ENCODE assay signal across 8 cellular contexts in the genomic region with DNA sequence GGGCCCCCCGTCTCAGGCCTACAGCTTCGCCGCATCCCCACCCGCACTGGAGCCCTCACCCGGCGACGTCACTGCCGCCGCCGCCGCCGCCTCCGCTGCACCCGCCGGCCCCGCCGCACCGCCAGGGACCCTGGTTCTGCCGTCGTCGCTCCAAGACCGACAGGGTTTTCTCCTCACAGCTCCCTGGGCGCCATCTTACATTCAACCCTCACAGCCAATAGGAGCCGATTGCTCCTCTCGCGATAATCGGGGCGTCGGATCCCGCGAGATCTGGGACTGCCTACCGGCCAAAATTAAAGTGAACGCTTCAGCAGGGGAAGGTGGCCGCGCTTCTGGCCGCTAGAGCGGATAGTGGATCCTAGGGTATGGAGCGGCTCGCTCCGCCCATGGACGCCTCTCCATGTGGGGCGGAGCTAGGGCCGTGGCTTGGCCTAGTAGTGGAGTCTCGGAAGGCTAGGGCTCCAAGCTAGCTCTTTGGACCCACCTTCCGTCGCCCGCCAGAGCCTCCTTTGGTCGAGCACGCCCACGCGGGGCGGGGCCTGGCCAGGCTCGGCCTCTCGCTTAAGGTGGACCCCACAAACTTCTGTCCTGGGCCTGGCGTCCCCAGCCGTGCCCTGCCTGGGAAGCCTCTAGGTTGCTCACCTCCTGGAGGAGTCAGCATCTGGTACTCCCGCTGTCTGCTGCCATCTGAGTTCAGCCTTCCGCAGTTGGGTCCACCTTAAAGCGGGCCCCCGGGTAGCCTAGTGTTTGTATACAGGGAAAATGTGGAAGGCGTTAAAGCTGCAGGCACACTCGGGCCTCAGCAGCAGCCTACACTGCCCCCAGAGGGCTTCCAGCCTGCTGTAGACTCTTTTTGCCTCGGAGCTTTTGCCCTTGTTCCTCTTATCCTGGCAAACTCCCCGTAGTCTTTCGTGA. TPM values are rescaled to one million over a fixed set of nuclear protein-coding genes. Genes with fewer than 3 reads are reported as not detected.
A peak's percentile ranks its signal among the peaks of the same experiment; 100 is the strongest.
DNase-seq lines count a peak whose midpoint lies in the region; ATAC-seq and TF ChIP-seq lines count a peak whose summit lies in the region.

A gene with protein sequence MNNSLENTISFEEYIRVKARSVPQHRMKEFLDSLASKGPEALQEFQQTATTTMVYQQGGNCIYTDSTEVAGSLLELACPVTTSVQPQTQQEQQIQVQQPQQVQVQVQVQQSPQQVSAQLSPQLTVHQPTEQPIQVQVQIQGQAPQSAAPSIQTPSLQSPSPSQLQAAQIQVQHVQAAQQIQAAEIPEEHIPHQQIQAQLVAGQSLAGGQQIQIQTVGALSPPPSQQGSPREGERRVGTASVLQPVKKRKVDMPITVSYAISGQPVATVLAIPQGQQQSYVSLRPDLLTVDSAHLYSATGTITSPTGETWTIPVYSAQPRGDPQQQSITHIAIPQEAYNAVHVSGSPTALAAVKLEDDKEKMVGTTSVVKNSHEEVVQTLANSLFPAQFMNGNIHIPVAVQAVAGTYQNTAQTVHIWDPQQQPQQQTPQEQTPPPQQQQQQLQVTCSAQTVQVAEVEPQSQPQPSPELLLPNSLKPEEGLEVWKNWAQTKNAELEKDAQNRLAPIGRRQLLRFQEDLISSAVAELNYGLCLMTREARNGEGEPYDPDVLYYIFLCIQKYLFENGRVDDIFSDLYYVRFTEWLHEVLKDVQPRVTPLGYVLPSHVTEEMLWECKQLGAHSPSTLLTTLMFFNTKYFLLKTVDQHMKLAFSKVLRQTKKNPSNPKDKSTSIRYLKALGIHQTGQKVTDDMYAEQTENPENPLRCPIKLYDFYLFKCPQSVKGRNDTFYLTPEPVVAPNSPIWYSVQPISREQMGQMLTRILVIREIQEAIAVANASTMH (minus strand): TSS at position 219 of the 915 bp plus-strand sequence. CDS start 17,054 bp downstream, outside the sequence.

- H3K27me3 Mint-ChIP-seq in naive B cell = no peaks in the 10 kb centered on the region
- no peaks in the 10 kb centered on the region for H3K27me3 Mint-ChIP-seq in stimulated activated memory B cell treated with anti-CD40 and anti-IgM and Interleukin-4, amounts not matched to agents 10 μg/mL and 1 μg/mL and 100 μg/mL, for 72 hours

- H3K4me1 Mint-ChIP-seq in naive B cell = peaks cover 15 to 46% (median 38%) of the 10 kb centered on the region in 3 donors
- peaks cover 46% of the 10 kb centered on the region for H3K4me1 Mint-ChIP-seq in stimulated activated memory B cell treated with anti-CD40 and anti-IgM and Interleukin-4, amounts not matched to agents 10 μg/mL and 1 μg/mL and 100 μg/mL, for 72 hours

- peak; percentile 74 to 78 for ATAC-seq in naive B cell (ENCODE audit: low read depth in 2 of 2)
- peak; percentile 91 for ATAC-seq in stimulated activated memory B cell treated with anti-CD40 and anti-IgM and Interleukin-4, amounts not matched to agents 10 μg/mL and 1 μg/mL and 100 μg/mL, for 72 hours

- H3K36me3 ChIP-seq in GM23248 (ENCODE audit: low read depth) (peaks cover 7% of the 10 kb centered on the region; the same call in 1 of the 2 replicates), esophagus squamous epithelium (peaks cover 12 to 60% (median 16%) of the 10 kb centered on the region in 3 donors)

- in situ Hi-C loops in GM23248 (cut with MboI) = no loop called here

- intact Hi-C loops in esophagus squamous epithelium (cut with DNase I) = loop anchor here (10.0 kb wide), 1 partner anchor 69 kb away; a partner anchor contains a TSS

- peak within 1 kb of the TSS; percentile 80 for H3K4me2 ChIP-seq in GM23248 (ENCODE audit: unreplicated experiment)

- H3K36me3 Mint-ChIP-seq in naive B cell = peaks cover 0 to 1% of the 10 kb centered on the region in 2 donors
- H3K36me3 Mint-ChIP-seq in stimulated activated memory B cell treated with anti-CD40 and anti-IgM and Interleukin-4, amounts not matched to agents 10 μg/mL and 1 μg/mL and 100 μg/mL, for 72 hours = peaks cover 15% of the 10 kb centered on the region

- H3K79me2 ChIP-seq in GM23248 (ENCODE audit: insufficient read depth) = peaks cover 42% of the 10 kb centered on the region

- TF ChIP-seq POLR2A in esophagus squamous epithelium (IDR thresholded peaks at IDR 0.05) = peak in 3 of 4 donors; percentile 62 to 87 (median 64)

- H3F3A ChIP-seq in GM23248 (ENCODE audit: insufficient read depth) = peaks cover 34% of the 10 kb centered on the region

- no peaks in the 10 kb centered on the region for H3K9me2 ChIP-seq in GM23248 (ENCODE audit: insufficient read depth)

- H3K4me3 Mint-ChIP-seq in naive B cell = peak within 1 kb of the TSS; percentile 89 to 99 (median 96)
- H3K4me3 Mint-ChIP-seq in stimulated activated memory B cell treated with anti-CD40 and anti-IgM and Interleukin-4, amounts not matched to agents 10 μg/mL and 1 μg/mL and 100 μg/mL, for 72 hours = peak within 1 kb of the TSS; percentile 85

- WGBS in GM23248 (ENCODE audit: low coverage in 1 of 2, low lambda C conversion rate in 2 of 2, missing lambda C conversion rate in 2 of 2), 2 experiments = 1 to 2% methylated on average over 49 to 60 of the region's 65 CpGs
- WGBS in esophagus squamous epithelium, 2 donors = 1 to 5% methylated on average over 6 to 17 of the region's 65 CpGs

- DNase-seq in EH (ENCODE audit: low read depth) (peak; percentile 99), GM23248 (peak; percentile 99), Kasumi-1 (lab: John Stamatoyannopoulos, UW) (peak; percentile 98 to 99), RKO (ENCODE audit: low spot score) (peak; percentile 98), activated T-helper 1 cell treated with Interleukin-2 at 50 U/mL for 16 hours (ENCODE audit: low read depth) (peak; percentile 86), esophagus squamous epithelium (lab: John Stamatoyannopoulos, UW) (peak; percentile 97), naive B cell (peak; percentile 97)

- peak within 1 kb of the TSS; percentile 93 to 98 (median 96) for H3K27ac Mint-ChIP-seq in naive B cell
- peak within 1 kb of the TSS; percentile 96 for H3K27ac Mint-ChIP-seq in stimulated activated memory B cell treated with anti-CD40 and anti-IgM and Interleukin-4, amounts not matched to agents 10 μg/mL and 1 μg/mL and 100 μg/mL, for 72 hours

- no peaks in the 10 kb centered on the region for H3K9me3 ChIP-seq in GM23248 (ENCODE audit: low read depth)
- no peaks in the 10 kb centered on the region for H3K9me3 ChIP-seq in esophagus squamous epithelium

- H3K27me3 ChIP-seq in GM23248 (replicated peaks; ENCODE audit: insufficient read depth) = no peaks in the 10 kb centered on the region
- H3K27me3 ChIP-seq in esophagus squamous epithelium = no peaks in the 10 kb centered on the region

- peak within 1 kb of the TSS; percentile 98 for H3K27ac ChIP-seq in GM23248
- peak within 1 kb of the TSS; percentile 92 to 99 (median 98) for H3K27ac ChIP-seq in esophagus squamous epithelium

- peak within 1 kb of the TSS; percentile 98 for H3K9ac ChIP-seq in GM23248

- H2AFZ ChIP-seq in GM23248 = peak within 1 kb of the TSS; percentile 57

- H3K9me3 Mint-ChIP-seq in naive B cell = no peaks in the 10 kb centered on the region
- H3K9me3 Mint-ChIP-seq in stimulated activated memory B cell treated with anti-CD40 and anti-IgM and Interleukin-4, amounts not matched to agents 10 μg/mL and 1 μg/mL and 100 μg/mL, for 72 hours = no peaks in the 10 kb centered on the region

- peak; percentile 24 to 57 (median 42) for TF ChIP-seq CTCF in esophagus squamous epithelium (IDR thresholded peaks at IDR 0.05)

- H4K20me1 ChIP-seq in GM23248 (ENCODE audit: insufficient read depth) = peaks cover 6% of the 10 kb centered on the region; the same call in 1 of the 2 replicates

- H3K4me1 ChIP-seq in GM23248 (ENCODE audit: insufficient read depth) (peaks cover 23% of the 10 kb centered on the region), esophagus squamous epithelium (peaks cover 8 to 57% (median 36%) of the 10 kb centered on the region in 3 donors)

- H3K4me3 ChIP-seq in GM23248 (peak within 1 kb of the TSS; percentile 91), esophagus squamous epithelium (peak within 1 kb of the TSS; percentile 72 to 96 (median 85))

RNA-seq across cellular contexts. Expression of the gene that starts here (rescaled TPM):
- total RNA-seq in GM23248 (2014; rRNA removed; shearing (Covaris generic)) = 75.6 and 107 TPM in 2 replicates
- polyA plus RNA-seq in GM23248 (2016; fragmentation: Nextera tagmentation; extraction: Ambion mirVana) (29.0 and 29.3 TPM in 2 replicates), naive B cell (ENCODE audit: low read depth in 6 of 6) (10 to 100 TPM; 15.3 to 34.5 (median 26.1) TPM)
- 10 to 100 TPM; 36.8 to 85.6 (median 49.1) TPM for total RNA-seq in esophagus squamous epithelium

Comparison
In these comparisons a context has a peak if more than half of its experiments do, and no peak if none do; other contexts are left out.
1. Peak in every context shown above with its lines: DNase-seq, ATAC-seq, H3K4me3 ChIP-seq and H3K27ac ChIP-seq.